In the genomic region with DNA sequence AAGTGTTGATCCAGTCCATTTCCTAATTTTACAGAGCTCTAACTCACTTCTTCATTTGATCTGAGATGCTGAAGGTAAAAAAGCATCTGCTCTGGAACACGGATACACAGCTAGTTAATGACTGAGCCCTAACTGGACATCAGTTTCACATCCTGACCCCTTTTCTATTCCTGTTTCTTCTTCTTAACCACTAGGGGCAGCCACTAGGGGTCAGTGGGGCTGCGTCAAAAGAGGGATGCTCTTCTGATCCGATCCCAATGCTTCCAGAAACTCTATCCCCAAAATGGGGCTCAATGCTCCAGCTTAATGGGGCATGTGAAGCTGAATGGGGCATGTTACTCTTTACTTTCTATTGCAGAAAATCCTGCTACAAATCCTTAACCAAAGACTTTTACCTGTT, we compare ENCODE assay signal across 8 cellular contexts.
DNase-seq lines count a peak whose midpoint lies in the region; ATAC-seq and TF ChIP-seq lines count a peak whose summit lies in the region.

No MANE protein-coding gene starts in this region.

- TF ChIP-seq POLR2A in erythroblast (IDR thresholded peaks at IDR 0.05; ENCODE audit: low read length) = no peak

- ATAC-seq in GM21619 (IDR thresholded peaks at IDR 0.05; ENCODE audit: unreplicated experiment) = no peak
- no peak for ATAC-seq in HG03159 (IDR thresholded peaks at IDR 0.05; ENCODE audit: unreplicated experiment)
- no peak for ATAC-seq in HG02623 (IDR thresholded peaks at IDR 0.05; ENCODE audit: unreplicated experiment)

- peak; percentile 19 to 40 for DNase-seq in NCI-H524 (lab: John Stamatoyannopoulos, UW)
- no peak for DNase-seq in NCI-H524 treated with DMSO at 0.1 percent for 48 hours (lab: John Stamatoyannopoulos, UW)
- peak; percentile 43 for DNase-seq in NCI-H69 (lab: John Stamatoyannopoulos, UW)
- peak; percentile 1 to 16 for DNase-seq in erythroblast (lab: John Stamatoyannopoulos, UW)
- DNase-seq in superior temporal gyrus (ENCODE audit: extremely low spot score) = peak; percentile 8
